In genomic region chr17:61416540-61417363, GRCh38 we compare ENCODE assay signal across 8 cellular contexts. TPM values are rescaled to one million over a fixed set of nuclear protein-coding genes. Genes with fewer than 3 reads are reported as not detected.
DNase-seq lines count a peak whose midpoint lies in the region; ATAC-seq and TF ChIP-seq lines count a peak whose summit lies in the region.

No MANE protein-coding gene starts in this region.

- H3K36me3 Mint-ChIP-seq in activated naive CD8-positive, alpha-beta T cell treated with anti-CD3 and anti-CD28 coated beads, Interleukin-2, amount 50 U/mL, for 24 hours (ENCODE audit: low read depth), result no peaks in the 10 kb centered on the region
- H3K36me3 Mint-ChIP-seq in osteocyte (ENCODE audit: unreplicated experiment), result no peaks in the 10 kb centered on the region

- no peak overlapping the region for H3K4me3 Mint-ChIP-seq in activated naive CD8-positive, alpha-beta T cell treated with anti-CD3 and anti-CD28 coated beads, Interleukin-2, amount 50 U/mL, for 24 hours
- H3K4me3 Mint-ChIP-seq in osteocyte (ENCODE audit: unreplicated experiment), result peak overlapping the region; percentile 22

- peak; percentile 40 for ATAC-seq in activated naive CD8-positive, alpha-beta T cell treated with anti-CD3 and anti-CD28 coated beads, Interleukin-2, amount 50 U/mL, for 24 hours
- no peak for ATAC-seq in HG02678 (IDR thresholded peaks at IDR 0.05; ENCODE audit: unreplicated experiment)

- H3K4me1 Mint-ChIP-seq in activated naive CD8-positive, alpha-beta T cell treated with anti-CD3 and anti-CD28 coated beads, Interleukin-2, amount 50 U/mL, for 24 hours, result no peaks in the 10 kb centered on the region
- peaks cover 21% of the 10 kb centered on the region for H3K4me1 Mint-ChIP-seq in osteocyte (ENCODE audit: unreplicated experiment)

- peak; percentile 48 for DNase-seq in activated gamma-delta T cell treated with Interleukin-2 at 50 U/mL for 16 hours
- DNase-seq in activated gamma-delta T cell (lab: John Stamatoyannopoulos, UW), result no peak
- DNase-seq in M059J (ENCODE audit: low read depth), result peak; percentile 85
- DNase-seq in SHP77 (lab: John Stamatoyannopoulos, UW), result peak; percentile 71 to 75
- DNase-seq in activated naive CD8-positive, alpha-beta T cell treated with anti-CD3 and anti-CD28 coated beads, Interleukin-2, amount 50 U/mL, for 24 hours, result peak; percentile 71
- DNase-seq in cardiac septum (ENCODE audit: low spot score), result peak; percentile 92
- DNase-seq in osteocyte (ENCODE audit: extremely low spot score, unreplicated experiment), result peak; percentile 95

- intact Hi-C loops in cardiac septum (cut with DNase I), result loop anchor here (2.0 to 10.0 kb wide), 3 partner anchors 134 to 692 kb away; partner anchors contain the start of gene MED13

- TF ChIP-seq CTCF in osteocyte (IDR thresholded peaks at IDR 0.05), result peak; percentile 98

- H3K9me3 Mint-ChIP-seq in activated naive CD8-positive, alpha-beta T cell treated with anti-CD3 and anti-CD28 coated beads, Interleukin-2, amount 50 U/mL, for 24 hours, result no peaks in the 10 kb centered on the region
- H3K9me3 Mint-ChIP-seq in osteocyte (ENCODE audit: unreplicated experiment), result no peaks in the 10 kb centered on the region

- H3K27me3 Mint-ChIP-seq in activated naive CD8-positive, alpha-beta T cell treated with anti-CD3 and anti-CD28 coated beads, Interleukin-2, amount 50 U/mL, for 24 hours, result peaks cover 34% of the 10 kb centered on the region
- peaks cover 20% of the 10 kb centered on the region for H3K27me3 Mint-ChIP-seq in osteocyte (ENCODE audit: unreplicated experiment)

- no peak overlapping the region for H3K27ac Mint-ChIP-seq in activated naive CD8-positive, alpha-beta T cell treated with anti-CD3 and anti-CD28 coated beads, Interleukin-2, amount 50 U/mL, for 24 hours
- peak overlapping the region; percentile 34 for H3K27ac Mint-ChIP-seq in osteocyte (ENCODE audit: unreplicated experiment)

RNA-seq across cellular contexts. Expression of gene TBX2, which starts 17.1 kb away (rescaled TPM):
- 1.4 and 4.9 TPM in 2 replicates for total RNA-seq in M059J (2014; rRNA removed; shearing (Covaris generic))
- total RNA-seq in cardiac septum (17.2 TPM), osteocyte (24.6 and 25.9 TPM in 2 replicates)

RNA-seq across cellular contexts. Expression of gene TBX4, which starts 35.5 kb away (rescaled TPM):
- 0.42 TPM in 1 of 2 replicates, not detected in the other for total RNA-seq in M059J (2014; rRNA removed; shearing (Covaris generic))
- 0.05 TPM for total RNA-seq in cardiac septum
- total RNA-seq in osteocyte, result not detected in 2 replicates
